ENCODE assay signal across 12 cellular contexts in genomic region chr14:65074449-65075155, GRCh38. TPM values are rescaled to one million over a fixed set of nuclear protein-coding genes. Genes with fewer than 3 reads are reported as not detected.
DNase-seq lines count a peak whose midpoint lies in the region; ATAC-seq and TF ChIP-seq lines count a peak whose summit lies in the region.
"Had no signal": no experiment of that assay in that cellular context is flagged by ENCODE, and none has a peak within 500 bp of the region (broad histone marks: within the 10 kb centered on the region; RNA-seq: fewer than 3 reads in every experiment).

No MANE protein-coding gene starts in this region.

- POLR2A ChIA-PET in naive thymus-derived CD8-positive, alpha-beta T cell (lab: Charles Lee), result interaction anchor here (0.8 kb wide), 1 partner anchor 8 kb away, joined by 3 read pairs; no protein-coding TSS in a partner anchor

- no peaks in the 10 kb centered on the region for H3K27me3 ChIP-seq in CD4-positive, CD25-positive, alpha-beta regulatory T cell (ENCODE audit: control insufficient read depth, insufficient read depth, low read length)
- H3K27me3 ChIP-seq: foreskin keratinocyte had no signal

- H3K4me1 ChIP-seq in CD4-positive, CD25-positive, alpha-beta regulatory T cell (ENCODE audit: control insufficient read depth, insufficient read depth, low read length, poor library complexity, severe bottlenecking), result peaks cover 13% of the 10 kb centered on the region

- no peak overlapping the region for H3K27ac ChIP-seq in CD4-positive, CD25-positive, alpha-beta regulatory T cell (ENCODE audit: insufficient read depth, low read length, poor library complexity, severe bottlenecking)
- H3K27ac ChIP-seq in coronary artery, result no peak overlapping the region
- H3K27ac ChIP-seq: foreskin keratinocyte had no signal

- H3K27me3 Mint-ChIP-seq in CD4-positive, CD25-positive, alpha-beta regulatory T cell, result no peaks in the 10 kb centered on the region
- no peaks in the 10 kb centered on the region for H3K27me3 Mint-ChIP-seq in effector memory CD8-positive, alpha-beta T cell
- no peaks in the 10 kb centered on the region for H3K27me3 Mint-ChIP-seq in naive thymus-derived CD8-positive, alpha-beta T cell

- H3K9me3 ChIP-seq in CD4-positive, CD25-positive, alpha-beta regulatory T cell (ENCODE audit: control insufficient read depth in 2 of 2, low read length in 2 of 2), result no peaks in the 10 kb centered on the region

- H3K36me3 Mint-ChIP-seq in CD4-positive, CD25-positive, alpha-beta regulatory T cell, result peaks cover 42% of the 10 kb centered on the region
- peaks cover 54% of the 10 kb centered on the region for H3K36me3 Mint-ChIP-seq in effector memory CD8-positive, alpha-beta T cell (ENCODE audit: insufficient read depth)
- peaks cover 0 to 70% (median 24%) of the 10 kb centered on the region in 3 donors for H3K36me3 Mint-ChIP-seq in naive thymus-derived CD8-positive, alpha-beta T cell

- H3K4me3 Mint-ChIP-seq in CD4-positive, CD25-positive, alpha-beta regulatory T cell, result peak overlapping the region in 1 of 4 donors; percentile 73
- H3K4me3 Mint-ChIP-seq in effector memory CD8-positive, alpha-beta T cell, result no peak overlapping the region
- no peak overlapping the region for H3K4me3 Mint-ChIP-seq in naive thymus-derived CD8-positive, alpha-beta T cell

- TF ChIP-seq CTCF in GM20000 (IDR thresholded peaks at IDR 0.05; ENCODE audit: extremely low read depth, missing control alignments) (no peak), coronary artery (IDR thresholded peaks at IDR 0.05) (no peak)

- H3K36me3 ChIP-seq in CD4-positive, CD25-positive, alpha-beta regulatory T cell (ENCODE audit: control insufficient read depth, insufficient read depth, low read length), result peaks cover 90% of the 10 kb centered on the region

- DNase-seq in CD4-positive, CD25-positive, alpha-beta regulatory T cell, result no peak
- peak; percentile 92 for DNase-seq in MV-4-11 (lab: John Stamatoyannopoulos, UW)
- DNase-seq in effector memory CD8-positive, alpha-beta T cell, result no peak
- DNase-seq in naive thymus-derived CD8-positive, alpha-beta T cell, result no peak
- no peak for DNase-seq in GM20000 (ENCODE audit: low spot score)
- no peak for DNase-seq in coronary artery (ENCODE audit: low spot score)
- no peak for DNase-seq in Ammon's horn (ENCODE audit: low spot score)
- DNase-seq in NCI-H1092 (lab: John Stamatoyannopoulos, UW), result no peak
- DNase-seq: Calu3; foreskin keratinocyte; NCI-H1105 treated with DMSO at 0.1 percent for 48 hours; stimulated activated CD4-positive, alpha-beta T cell treated with anti-CD3 and anti-CD28 coated beads, Interleukin-1b, Interleukin-23, amount 100 ng/mL, for 48 hours had no signal

- peaks cover 0 to 1% (median 0%) of the 10 kb centered on the region in 7 donors for H3K9me3 Mint-ChIP-seq in CD4-positive, CD25-positive, alpha-beta regulatory T cell
- no peaks in the 10 kb centered on the region for H3K9me3 Mint-ChIP-seq in effector memory CD8-positive, alpha-beta T cell
- no peaks in the 10 kb centered on the region for H3K9me3 Mint-ChIP-seq in naive thymus-derived CD8-positive, alpha-beta T cell

- H3K27ac Mint-ChIP-seq in CD4-positive, CD25-positive, alpha-beta regulatory T cell, result peak overlapping the region; percentile 23 to 74 (median 62)
- H3K27ac Mint-ChIP-seq in effector memory CD8-positive, alpha-beta T cell, result peak overlapping the region; percentile 71 to 79
- peak overlapping the region in 8 of 10 donors; percentile 8 to 73 (median 66) for H3K27ac Mint-ChIP-seq in naive thymus-derived CD8-positive, alpha-beta T cell

- H3K4me1 Mint-ChIP-seq in CD4-positive, CD25-positive, alpha-beta regulatory T cell, result peaks cover 10 to 40% (median 35%) of the 10 kb centered on the region in 4 donors
- peaks cover 27 to 42% of the 10 kb centered on the region in 2 donors for H3K4me1 Mint-ChIP-seq in effector memory CD8-positive, alpha-beta T cell (ENCODE audit: low read depth in 2 of 2)
- H3K4me1 Mint-ChIP-seq in naive thymus-derived CD8-positive, alpha-beta T cell, result peaks cover 28 to 54% (median 37%) of the 10 kb centered on the region in 4 donors

- ATAC-seq in CD4-positive, CD25-positive, alpha-beta regulatory T cell (ENCODE audit: low read depth in 2 of 2), result no peak
- ATAC-seq in effector memory CD8-positive, alpha-beta T cell (replicated peaks), result peak; percentile 27
- ATAC-seq in naive thymus-derived CD8-positive, alpha-beta T cell, result no peak
- ATAC-seq: foreskin keratinocyte had no signal

- no peak overlapping the region for H3K4me3 ChIP-seq in CD4-positive, CD25-positive, alpha-beta regulatory T cell (ENCODE audit: low read depth, low read length)
- no peak overlapping the region for H3K4me3 ChIP-seq in coronary artery

RNA-seq across cellular contexts. Expression of gene MAX, which starts 27.7 kb away (rescaled TPM):
- total RNA-seq in CD4-positive, CD25-positive, alpha-beta regulatory T cell, result 219 TPM
- polyA plus RNA-seq in CD4-positive, CD25-positive, alpha-beta regulatory T cell, result 100 to 1,000 TPM; 170 to 212 (median 179) TPM
- 100 to 1,000 TPM; 200 to 216 TPM for total RNA-seq in naive thymus-derived CD8-positive, alpha-beta T cell
- polyA plus RNA-seq in naive thymus-derived CD8-positive, alpha-beta T cell, result 100 to 1,000 TPM; 121 to 140 (median 131) TPM
